10 cellular contexts compared by ENCODE assay signal in the genomic region with DNA sequence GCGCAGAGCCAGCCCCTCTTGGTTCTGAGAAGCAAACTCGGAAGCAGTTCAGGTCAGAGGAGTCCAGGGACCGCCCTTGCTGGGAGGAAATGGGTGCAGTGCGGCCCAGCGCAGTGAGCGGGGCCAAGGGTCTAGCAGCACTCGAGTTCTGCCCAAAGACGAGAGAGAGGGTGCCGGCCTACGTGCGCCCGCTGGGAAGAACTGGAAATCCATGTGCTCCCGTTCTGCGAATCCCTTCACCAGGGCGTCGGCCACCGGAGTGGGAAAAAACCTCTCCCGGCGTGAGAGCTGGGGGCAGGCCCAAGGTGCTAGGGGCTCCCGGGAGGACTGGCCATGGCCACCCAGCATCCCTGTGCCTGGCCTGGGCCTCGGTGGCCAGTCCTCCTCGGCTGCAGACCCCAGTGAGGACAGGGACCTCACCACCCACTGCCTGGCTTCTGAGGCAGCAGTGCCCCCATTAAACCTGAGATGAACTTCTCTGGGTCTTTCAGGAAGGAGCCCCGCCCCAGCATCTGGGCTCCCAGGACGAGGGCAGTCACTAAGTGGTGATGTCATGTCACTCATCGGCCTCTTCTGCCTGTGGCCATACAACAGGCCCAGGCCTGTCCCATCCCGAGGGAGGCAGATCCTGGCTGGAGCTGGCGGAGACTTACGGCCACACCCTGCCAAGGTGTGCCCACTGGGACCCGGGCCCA. TPM values are rescaled to one million over a fixed set of nuclear protein-coding genes. Genes with fewer than 3 reads are reported as not detected.
DNase-seq lines count a peak whose midpoint lies in the region; ATAC-seq and TF ChIP-seq lines count a peak whose summit lies in the region.
"Had no signal": no experiment of that assay in that cellular context is flagged by ENCODE, and none has a peak within 500 bp of the region (broad histone marks: within the 10 kb centered on the region; RNA-seq: fewer than 3 reads in every experiment).

No MANE protein-coding gene starts in this region.

- no peak for TF ChIP-seq EP300 in esophagus muscularis mucosa (IDR thresholded peaks at IDR 0.05)
- TF ChIP-seq EP300 in tibial nerve (IDR thresholded peaks at IDR 0.05), result no peak

- H3K4me1 Mint-ChIP-seq in activated T-cell treated with anti-CD3 and anti-CD28 coated beads, Interleukin-2, amount 50 U/mL, for 24 hours (ENCODE audit: low read depth), result peaks cover 64% of the 10 kb centered on the region

- TF ChIP-seq POLR2A in esophagus muscularis mucosa (IDR thresholded peaks at IDR 0.05; ENCODE audit: low read depth), result no peak
- no peak for TF ChIP-seq POLR2A in tibial nerve (IDR thresholded peaks at IDR 0.05)

- no peak for ATAC-seq in GM19397 (IDR thresholded peaks at IDR 0.05; ENCODE audit: unreplicated experiment)
- ATAC-seq in HG03521 (IDR thresholded peaks at IDR 0.05; ENCODE audit: unreplicated experiment), result no peak
- ATAC-seq in HG03159 (IDR thresholded peaks at IDR 0.05; ENCODE audit: unreplicated experiment), result no peak

- no peaks in the 10 kb centered on the region for H3K27me3 Mint-ChIP-seq in activated T-cell treated with anti-CD3 and anti-CD28 coated beads, Interleukin-2, amount 50 U/mL, for 24 hours

- DNase-seq in activated T-cell treated with anti-CD3 and anti-CD28 coated beads, Interleukin-2, amount 50 U/mL, for 24 hours, result no peak
- DNase-seq in activated T-cell treated with anti-CD3 and anti-CD28 coated beads, Interleukin-2, amount 50 U/mL, for 1 hour, result no peak
- peak; percentile 44 for DNase-seq in NCI-H748 treated with DMSO at 0.1 percent for 48 hours (lab: John Stamatoyannopoulos, UW)
- DNase-seq in esophagus muscularis mucosa (ENCODE audit: extremely low spot score), result no peak
- DNase-seq in tibial nerve (ENCODE audit: low spot score in 2 of 2), result no peak
- DNase-seq: Calu3, foreskin melanocyte had no signal

- TF ChIP-seq CTCF in esophagus muscularis mucosa (IDR thresholded peaks at IDR 0.05), result no peak
- TF ChIP-seq CTCF in tibial nerve (IDR thresholded peaks at IDR 0.05), result no peak

- H3K36me3 ChIP-seq in esophagus muscularis mucosa (no peaks in the 10 kb centered on the region), tibial nerve (no peaks in the 10 kb centered on the region)

- peaks cover 4% of the 10 kb centered on the region for H3K36me3 Mint-ChIP-seq in activated T-cell treated with anti-CD3 and anti-CD28 coated beads, Interleukin-2, amount 50 U/mL, for 24 hours (ENCODE audit: low read depth)

- H3K27ac ChIP-seq in esophagus muscularis mucosa (replicated peaks in 1 of 4) (peak overlapping the region; percentile 80 to 88 (median 82)), tibial nerve (peak overlapping the region in 3 of 4 donors; percentile 10 to 86 (median 76))

- no peak overlapping the region for H3K4me3 ChIP-seq in esophagus muscularis mucosa
- H3K4me3 ChIP-seq in tibial nerve, result no peak overlapping the region

- H3K4me1 ChIP-seq in esophagus muscularis mucosa (peaks cover 71 to 77% (median 76%) of the 10 kb centered on the region in 4 donors), tibial nerve (peaks cover 3 to 60% (median 41%) of the 10 kb centered on the region in 4 donors)

- 85% methylated on average over 21 of the region's 29 CpGs for WGBS in esophagus muscularis mucosa
- WGBS in tibial nerve, 2 donors, result 88 to 90% methylated on average over 28 of the region's 29 CpGs

- peak overlapping the region; percentile 75 for H3K4me3 Mint-ChIP-seq in activated T-cell treated with anti-CD3 and anti-CD28 coated beads, Interleukin-2, amount 50 U/mL, for 24 hours

- peak overlapping the region; percentile 88 for H3K27ac Mint-ChIP-seq in activated T-cell treated with anti-CD3 and anti-CD28 coated beads, Interleukin-2, amount 50 U/mL, for 24 hours

- intact Hi-C loops in esophagus muscularis mucosa (cut with DNase I), result no loop called here

- H3K9me3 Mint-ChIP-seq in activated T-cell treated with anti-CD3 and anti-CD28 coated beads, Interleukin-2, amount 50 U/mL, for 24 hours, result no peaks in the 10 kb centered on the region

- H3K27me3 ChIP-seq in esophagus muscularis mucosa (peaks cover 0 to 13% (median 0%) of the 10 kb centered on the region in 4 donors), tibial nerve (no peaks in the 10 kb centered on the region)

- H3K9me3 ChIP-seq in esophagus muscularis mucosa, result no peaks in the 10 kb centered on the region
- H3K9me3 ChIP-seq in tibial nerve, result no peaks in the 10 kb centered on the region

RNA-seq across cellular contexts. Expression of gene TMEM250, which starts 10.6 kb away (rescaled TPM):
- total RNA-seq in esophagus muscularis mucosa, result 10 to 100 TPM; 33.6 to 77.6 (median 59.4) TPM
- total RNA-seq in tibial nerve, result 10 to 100 TPM; 24.3 to 47.7 (median 26.6) TPM

RNA-seq across cellular contexts. Expression of gene NACC2, which starts 13.0 kb away (rescaled TPM):
- total RNA-seq in esophagus muscularis mucosa, result 100 to 1,000 TPM in 3 of 4 donors, 10 to 100 TPM in 1; 93.8 to 192 (median 142) TPM
- 10 to 100 TPM; 45.6 to 55.7 (median 49.8) TPM for total RNA-seq in tibial nerve
